Comparison of ENCODE assay signal across 2 cellular contexts in genomic region chr10:117540640-117541404, GRCh38.
TF ChIP-seq lines count a peak whose summit lies in the region.

No MANE protein-coding gene starts in this region.

TF ChIP-seq in HEK293, 187 proteins besides CTCF, POLR2A, EP300 and RAD21 (continues in another document):
- no peak for TF ChIP-seq GLIS2 (tag by site-specific recombination; IDR thresholded peaks at IDR 0.05)
- no peak for TF ChIP-seq ZNF561 (tag by site-specific recombination; IDR thresholded peaks at IDR 0.05; ENCODE audit: borderline replicate concordance)
- TF ChIP-seq PRDM4 (tag by site-specific recombination; IDR thresholded peaks at IDR 0.05) = no peak
- TF ChIP-seq ZNF76 (tag by site-specific recombination; IDR thresholded peaks at IDR 0.05; ENCODE audit: borderline replicate concordance, low read depth) = no peak
- no peak for TF ChIP-seq KLF8 (tag by site-specific recombination; IDR thresholded peaks at IDR 0.05)
- TF ChIP-seq ZNF2 (tag by site-specific recombination; IDR thresholded peaks at IDR 0.05) = no peak
- no peak for TF ChIP-seq ZNF37A (tag by site-specific recombination; IDR thresholded peaks at IDR 0.05)
- TF ChIP-seq ZNF544 (tag by site-specific recombination; IDR thresholded peaks at IDR 0.05) = no peak
- no peak for TF ChIP-seq ZNF776 (tag by site-specific recombination; IDR thresholded peaks at IDR 0.05; ENCODE audit: borderline replicate concordance)
- TF ChIP-seq GLIS1 (tag by site-specific recombination; IDR thresholded peaks at IDR 0.05) = no peak
- no peak for TF ChIP-seq ZNF639 (tag by site-specific recombination; IDR thresholded peaks at IDR 0.05)
- TF ChIP-seq ZNF488 (tag by site-specific recombination; IDR thresholded peaks at IDR 0.05) = no peak
- 0 out of 2 replicates have a peak, but pooled peaks have one; percentile 20 for TF ChIP-seq ZNF518A (tag by site-specific recombination; conservative IDR thresholded peaks at IDR 0.05; ENCODE audit: low read depth)
- TF ChIP-seq ZBTB49 (tag by site-specific recombination; IDR thresholded peaks at IDR 0.05; ENCODE audit: low read depth) = no peak

TF ChIP-seq in H1, 55 proteins besides CTCF, POLR2A, EP300 and RAD21:
- no peak for TF ChIP-seq ASH2L (IDR thresholded peaks at IDR 0.05; ENCODE audit: low read length)
- peak; percentile 63 for TF ChIP-seq RNF2 (IDR thresholded peaks at IDR 0.05; ENCODE audit: borderline replicate concordance, low read depth, low read length, missing control alignments, poor library complexity, severe bottlenecking)
- no peak for TF ChIP-seq KDM4A (IDR thresholded peaks at IDR 0.05; ENCODE audit: low read depth, low read length, severe bottlenecking)
- TF ChIP-seq SUZ12 (IDR thresholded peaks at IDR 0.05; ENCODE audit: low read length) = peak; percentile 29; the same call in 1 of the 2 replicates
